ENCODE assay signal across 14 cellular contexts in the genomic region with DNA sequence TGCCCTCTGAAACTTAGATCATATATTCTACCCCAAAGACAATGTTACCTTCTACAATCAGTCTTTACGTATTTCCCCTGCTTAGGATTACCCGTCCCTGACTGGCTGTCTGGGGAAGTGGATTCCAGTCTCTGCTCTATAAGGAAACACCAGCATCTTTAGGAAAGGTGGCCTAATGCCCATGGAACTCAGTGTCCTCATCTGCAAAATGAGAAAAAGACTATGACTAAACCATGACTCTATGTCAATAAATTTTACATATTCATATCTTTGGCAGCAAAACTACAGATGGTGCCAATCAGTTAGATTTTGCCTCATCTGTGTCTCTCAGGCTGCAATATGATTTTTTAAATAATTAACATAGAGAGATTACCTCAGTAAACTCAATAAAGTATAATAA.
"Had no signal": no experiment of that assay in that cellular context is flagged by ENCODE, and none has a peak within 500 bp of the region (broad histone marks: within the 10 kb centered on the region; RNA-seq: fewer than 3 reads in every experiment).

No MANE protein-coding gene starts in this region.

- H3K4me1 Mint-ChIP-seq: activated naive CD4-positive, alpha-beta T cell treated with anti-CD3 and anti-CD28 coated beads, Interleukin-2, amount 50 U/mL, for 24 hours; brain had no signal

- H3K4me2 ChIP-seq: neural progenitor cell, smooth muscle cell had no signal

- H3K27ac ChIP-seq: esophagus squamous epithelium, gastroesophageal sphincter, neural progenitor cell, pancreas, tibial artery had no signal

- H3K27ac Mint-ChIP-seq: activated CD4-positive, alpha-beta T cell treated with anti-CD3 and anti-CD28 coated beads, Interleukin-2, amount 10 ng/mL, durations not matched to agents 24 days and 14 days; activated naive CD4-positive, alpha-beta T cell treated with anti-CD3 and anti-CD28 coated beads, Interleukin-2, amount 50 U/mL, for 24 hours; activated T-helper 2 cell treated with anti-CD3 and anti-CD28 coated beads, Interferon-gamma antibody, Interleukin-2, Interleukin-4, amounts not matched to agents 10 μg/mL and 5 μg/mL and 100 μg/mL, durations not matched to agents 14 hours and 24 hours and 36 hours; brain; neural progenitor cell; stimulated activated effector memory CD8-positive, alpha-beta T cell treated with anti-CD3 and anti-CD28 coated beads, Interleukin-12 subunit alpha, Interleukin-12 subunit beta, amount 100 ng/mL, for 72 hours had no signal

- H3K9me3 Mint-ChIP-seq: activated naive CD4-positive, alpha-beta T cell treated with anti-CD3 and anti-CD28 coated beads, Interleukin-2, amount 50 U/mL, for 24 hours; brain; neural progenitor cell had no signal

- H3K27me3 Mint-ChIP-seq: activated CD4-positive, alpha-beta T cell treated with anti-CD3 and anti-CD28 coated beads, Interleukin-2, amount 10 ng/mL, durations not matched to agents 24 days and 14 days; activated naive CD4-positive, alpha-beta T cell treated with anti-CD3 and anti-CD28 coated beads, Interleukin-2, amount 50 U/mL, for 24 hours had no signal

- DNase-seq: activated CD4-positive, alpha-beta T cell treated with anti-CD3 and anti-CD28 coated beads, Interleukin-2, amount 10 ng/mL, durations not matched to agents 24 days and 14 days; activated T-cell treated with anti-CD3 and anti-CD28 coated beads for 4 hours; amygdala; esophagus squamous epithelium; midbrain; pancreas; tibial artery had no signal

- H3K36me3 ChIP-seq: neural progenitor cell, pancreas had no signal

- H3K36me3 Mint-ChIP-seq: brain, neural progenitor cell had no signal

- H3K9me3 ChIP-seq: esophagus squamous epithelium, gastroesophageal sphincter, pancreas, tibial artery had no signal

- H3K4me1 ChIP-seq: esophagus squamous epithelium, neural progenitor cell had no signal

- H3K4me3 Mint-ChIP-seq: activated CD4-positive, alpha-beta T cell treated with anti-CD3 and anti-CD28 coated beads, Interleukin-2, amount 10 ng/mL, durations not matched to agents 24 days and 14 days; activated naive CD4-positive, alpha-beta T cell treated with anti-CD3 and anti-CD28 coated beads, Interleukin-2, amount 50 U/mL, for 24 hours; brain; neural progenitor cell; stimulated activated effector memory CD8-positive, alpha-beta T cell treated with anti-CD3 and anti-CD28 coated beads, Interleukin-12 subunit alpha, Interleukin-12 subunit beta, amount 100 ng/mL, for 72 hours had no signal

- H3K4me3 ChIP-seq: esophagus squamous epithelium, gastroesophageal sphincter, neural progenitor cell, pancreas, smooth muscle cell, tibial artery had no signal

- H3K9ac ChIP-seq: neural progenitor cell had no signal

- H2AFZ ChIP-seq: neural progenitor cell had no signal

- H3K27me3 ChIP-seq: esophagus squamous epithelium, gastroesophageal sphincter, neural progenitor cell, pancreas, tibial artery had no signal

- ATAC-seq: gastroesophageal sphincter; pancreas; stimulated activated effector memory CD8-positive, alpha-beta T cell treated with anti-CD3 and anti-CD28 coated beads, Interleukin-12 subunit alpha, Interleukin-12 subunit beta, amount 100 ng/mL, for 72 hours had no signal
